In the genomic region with DNA sequence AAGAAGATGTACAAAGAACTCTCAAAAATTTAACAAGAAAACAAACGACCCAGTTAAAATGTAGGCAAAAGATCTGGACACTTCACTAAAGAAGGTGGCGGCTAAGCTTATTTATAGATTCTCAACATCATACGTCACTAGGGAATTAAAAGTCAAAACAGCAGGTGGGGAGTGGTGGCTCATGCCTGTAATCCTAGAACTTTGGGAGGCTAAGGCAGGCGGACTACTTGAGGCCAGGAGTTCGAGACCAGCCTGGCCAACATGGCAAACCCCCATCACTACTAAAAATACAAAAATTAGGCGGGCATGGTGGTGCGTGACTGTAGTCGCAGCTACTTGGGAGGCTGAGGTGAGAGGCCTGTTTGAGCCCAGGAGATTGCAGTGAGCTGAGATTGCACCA, we compare ENCODE assay signal across 31 cellular contexts.
"Had no signal": no experiment of that assay in that cellular context is flagged by ENCODE, and none has a peak within 500 bp of the region (broad histone marks: within the 10 kb centered on the region; RNA-seq: fewer than 3 reads in every experiment).

No MANE protein-coding gene starts in this region.

- ATAC-seq: effector memory CD8-positive, alpha-beta T cell; heart right ventricle; left cardiac atrium; left lung; mucosa of descending colon; naive thymus-derived CD4-positive, alpha-beta T cell; psoas muscle; right cardiac atrium; stimulated activated memory B cell treated with anti-CD40 and anti-IgM and Interleukin-4, amounts not matched to agents 10 μg/mL and 1 μg/mL and 100 μg/mL, for 72 hours; stimulated activated naive CD8-positive, alpha-beta T cell treated with anti-CD3 and anti-CD28 coated beads, Interleukin-15, Interleukin-2, amounts not matched to agents 100 U/mL and 50 U/mL, for 24 hours; upper lobe of right lung had no signal

- FAIRE-seq: endometrium, islet of Langerhans had no signal

- DNase-seq: cortex of kidney; effector memory CD8-positive, alpha-beta T cell; erythroblast; esophagus squamous epithelium; foreskin melanocyte; glutamatergic neuron; heart right ventricle; hippocampal formation; left cardiac atrium; left lung; mesenchymal stem cell; mucosa of descending colon; naive thymus-derived CD4-positive, alpha-beta T cell; nephron progenitor cell; occipital lobe; ovary; posterior cingulate gyrus; psoas muscle; right cardiac atrium; spleen; stimulated activated CD4-positive, alpha-beta T cell treated with anti-CD3 and anti-CD28 coated beads, Interleukin-4, amount 100 ng/mL, for 4 hours; stimulated activated naive CD8-positive, alpha-beta T cell treated with anti-CD3 and anti-CD28 coated beads, Interleukin-15, Interleukin-2, amounts not matched to agents 100 U/mL and 50 U/mL, for 24 hours; substantia nigra; testis; upper lobe of right lung; uterus had no signal

- H3K27ac ChIP-seq: esophagus squamous epithelium, heart right ventricle, left lung, ovary, psoas muscle, skin epidermis, spleen, testis, tibial nerve, upper lobe of right lung, uterus had no signal

- H3K4me1 ChIP-seq: heart right ventricle, left lung, psoas muscle, spleen, testis, tibial nerve, upper lobe of right lung, uterus had no signal

- H3K9me3 ChIP-seq: esophagus squamous epithelium, mucosa of descending colon, ovary, psoas muscle, spleen, testis, upper lobe of right lung, uterus had no signal

- H3K4me3 ChIP-seq: esophagus squamous epithelium, heart right ventricle, left lung, mucosa of descending colon, ovary, psoas muscle, skin epidermis, spleen, testis, tibial nerve, upper lobe of right lung, uterus had no signal

- H3K36me3 ChIP-seq: esophagus squamous epithelium, heart right ventricle, left lung, ovary, spleen, tibial nerve, upper lobe of right lung, uterus had no signal

- H3K27me3 ChIP-seq: ovary, testis had no signal
